Comparison of ENCODE assay signal across 17 cellular contexts in the genomic region with DNA sequence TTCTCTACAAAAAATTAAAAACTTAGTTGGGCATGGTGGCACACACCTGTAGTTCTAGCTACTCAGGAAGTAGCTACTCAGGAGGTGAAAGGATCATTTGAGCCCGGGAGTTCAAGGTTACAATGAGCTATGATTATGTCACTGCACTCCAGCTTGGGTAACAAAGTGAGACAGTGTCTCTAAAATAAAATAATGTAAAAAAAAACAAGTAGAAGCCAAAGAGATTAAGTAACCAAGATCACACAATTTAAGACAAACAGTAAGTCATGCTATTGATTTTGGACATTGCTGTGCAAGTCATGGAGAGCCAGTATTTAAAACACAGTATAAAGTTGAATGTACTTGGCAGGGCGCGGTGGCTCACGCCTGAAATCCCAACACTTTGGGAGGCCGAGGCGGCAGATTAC. TPM values are rescaled to one million over a fixed set of nuclear protein-coding genes. Genes with fewer than 3 reads are reported as not detected.
DNase-seq lines count a peak whose midpoint lies in the region; ATAC-seq and TF ChIP-seq lines count a peak whose summit lies in the region.
"Had no signal": no experiment of that assay in that cellular context is flagged by ENCODE, and none has a peak within 500 bp of the region (broad histone marks: within the 10 kb centered on the region; RNA-seq: fewer than 3 reads in every experiment).

No MANE protein-coding gene starts in this region.

- peaks cover 40% of the 10 kb centered on the region for H3K4me1 ChIP-seq in CD8-positive, alpha-beta T cell (ENCODE audit: insufficient read depth, low read length)
- H3K4me1 ChIP-seq in left lung: peaks cover 17 to 86% of the 10 kb centered on the region in 2 donors

- no peak overlapping the region for H3K4me3 ChIP-seq in CD8-positive, alpha-beta T cell (ENCODE audit: low read depth, low read length)
- no peak overlapping the region for H3K4me3 ChIP-seq in left lung

- no peak for DNase-seq in CD8-positive, alpha-beta T cell
- DNase-seq in T-helper 17 cell (no peak), left lung (no peak), mesenteric fat pad (ENCODE audit: low spot score) (no peak)
- DNase-seq in stimulated activated effector memory CD8-positive, alpha-beta T cell treated with anti-CD3 and anti-CD28 coated beads, Interleukin-12 subunit alpha, Interleukin-12 subunit beta, amount 100 ng/mL, for 72 hours (ENCODE audit: low spot score in 2 of 2): no peak
- DNase-seq in activated CD4-positive, alpha-beta memory T cell treated with anti-CD3 and anti-CD28 coated beads, Interleukin-2, amount 10 ng/mL, durations not matched to agents 7 days and 5 days: no peak
- DNase-seq: DMS79, HFFc6, IMR-90, NCI-H1436 treated with DMSO at 0.1 percent for 48 hours, NCI-H2107, NCI-H226, NCI-H526, OCI-M1, RPMI8226 had no signal

- CTCF ChIA-PET in CD8-positive, alpha-beta T cell (lab: Charles Lee): no interaction called here
- CTCF ChIA-PET in activated CD4-positive, alpha-beta memory T cell treated with anti-CD3 and anti-CD28 coated beads, Interleukin-2, amount 10 ng/mL, durations not matched to agents 7 days and 5 days (lab: Charles Lee): interaction anchor here (0.7 kb wide), 1 partner anchor 127 kb away, joined by 3 read pairs; no protein-coding TSS in a partner anchor

- no peak for TF ChIP-seq CTCF in CD8-positive, alpha-beta T cell (IDR thresholded peaks at IDR 0.05)
- TF ChIP-seq CTCF in left lung (IDR thresholded peaks at IDR 0.05): no peak

- no peaks in the 10 kb centered on the region for H3K36me3 ChIP-seq in CD8-positive, alpha-beta T cell (ENCODE audit: insufficient read depth, low read length)
- no peaks in the 10 kb centered on the region for H3K36me3 ChIP-seq in left lung

- H3K27ac ChIP-seq in CD8-positive, alpha-beta T cell (ENCODE audit: low read depth, low read length): no peak overlapping the region
- peak overlapping the region; percentile 62 to 65 for H3K27ac ChIP-seq in left lung

- H3K9me3 Mint-ChIP-seq in CD8-positive, alpha-beta T cell: no peaks in the 10 kb centered on the region
- H3K9me3 Mint-ChIP-seq in stimulated activated effector memory CD8-positive, alpha-beta T cell treated with anti-CD3 and anti-CD28 coated beads, Interleukin-12 subunit alpha, Interleukin-12 subunit beta, amount 100 ng/mL, for 72 hours: no peaks in the 10 kb centered on the region
- H3K9me3 Mint-ChIP-seq in activated CD4-positive, alpha-beta memory T cell treated with anti-CD3 and anti-CD28 coated beads, Interleukin-2, amount 10 ng/mL, durations not matched to agents 7 days and 5 days: peaks cover 5% of the 10 kb centered on the region
- H3K9me3 Mint-ChIP-seq: HFFc6 had no signal

- peak overlapping the region; percentile 68 for H3K27ac Mint-ChIP-seq in CD8-positive, alpha-beta T cell
- peak overlapping the region; percentile 51 for H3K27ac Mint-ChIP-seq in T-helper 17 cell
- H3K27ac Mint-ChIP-seq in stimulated activated effector memory CD8-positive, alpha-beta T cell treated with anti-CD3 and anti-CD28 coated beads, Interleukin-12 subunit alpha, Interleukin-12 subunit beta, amount 100 ng/mL, for 72 hours: peak overlapping the region; percentile 13
- H3K27ac Mint-ChIP-seq in activated CD4-positive, alpha-beta memory T cell treated with anti-CD3 and anti-CD28 coated beads, Interleukin-2, amount 10 ng/mL, durations not matched to agents 7 days and 5 days: no peak overlapping the region
- H3K27ac Mint-ChIP-seq: HFFc6 had no signal

- H3K9me3 ChIP-seq in CD8-positive, alpha-beta T cell (ENCODE audit: low read length): no peaks in the 10 kb centered on the region
- H3K9me3 ChIP-seq in T-helper 17 cell (ENCODE audit: control insufficient read depth, low read length, poor library complexity, severe bottlenecking) (no peaks in the 10 kb centered on the region), left lung (no peaks in the 10 kb centered on the region)

- peaks cover 9% of the 10 kb centered on the region for H3K36me3 Mint-ChIP-seq in CD8-positive, alpha-beta T cell
- H3K36me3 Mint-ChIP-seq in T-helper 17 cell (ENCODE audit: low read depth): peaks cover 4% of the 10 kb centered on the region
- no peaks in the 10 kb centered on the region for H3K36me3 Mint-ChIP-seq in stimulated activated effector memory CD8-positive, alpha-beta T cell treated with anti-CD3 and anti-CD28 coated beads, Interleukin-12 subunit alpha, Interleukin-12 subunit beta, amount 100 ng/mL, for 72 hours
- peaks cover 10% of the 10 kb centered on the region for H3K36me3 Mint-ChIP-seq in activated CD4-positive, alpha-beta memory T cell treated with anti-CD3 and anti-CD28 coated beads, Interleukin-2, amount 10 ng/mL, durations not matched to agents 7 days and 5 days (ENCODE audit: low read depth)

- intact Hi-C loops in CD8-positive, alpha-beta T cell (cut with DNase I, micrococcal nuclease): no loop called here
- intact Hi-C loops in left lung (cut with DNase I): no loop called here

- no peak overlapping the region for H3K4me3 Mint-ChIP-seq in CD8-positive, alpha-beta T cell
- no peak overlapping the region for H3K4me3 Mint-ChIP-seq in T-helper 17 cell
- no peak overlapping the region for H3K4me3 Mint-ChIP-seq in stimulated activated effector memory CD8-positive, alpha-beta T cell treated with anti-CD3 and anti-CD28 coated beads, Interleukin-12 subunit alpha, Interleukin-12 subunit beta, amount 100 ng/mL, for 72 hours
- no peak overlapping the region for H3K4me3 Mint-ChIP-seq in activated CD4-positive, alpha-beta memory T cell treated with anti-CD3 and anti-CD28 coated beads, Interleukin-2, amount 10 ng/mL, durations not matched to agents 7 days and 5 days
- H3K4me3 Mint-ChIP-seq: HFFc6 had no signal

- POLR2A ChIA-PET in CD8-positive, alpha-beta T cell (lab: Charles Lee): interaction anchor here (0.9 kb wide), 1 partner anchor 349 kb away, joined by 3 read pairs; no protein-coding TSS in a partner anchor
- POLR2A ChIA-PET in activated CD4-positive, alpha-beta memory T cell treated with anti-CD3 and anti-CD28 coated beads, Interleukin-2, amount 10 ng/mL, durations not matched to agents 7 days and 5 days (lab: Charles Lee): no interaction called here

- H3K27me3 ChIP-seq in CD8-positive, alpha-beta T cell (ENCODE audit: insufficient read depth, low read length): no peaks in the 10 kb centered on the region
- H3K27me3 ChIP-seq in left lung: no peaks in the 10 kb centered on the region

- H3K4me1 Mint-ChIP-seq in CD8-positive, alpha-beta T cell (ENCODE audit: low read depth): peaks cover 78% of the 10 kb centered on the region
- H3K4me1 Mint-ChIP-seq in T-helper 17 cell: peaks cover 63% of the 10 kb centered on the region
- peaks cover 70% of the 10 kb centered on the region for H3K4me1 Mint-ChIP-seq in stimulated activated effector memory CD8-positive, alpha-beta T cell treated with anti-CD3 and anti-CD28 coated beads, Interleukin-12 subunit alpha, Interleukin-12 subunit beta, amount 100 ng/mL, for 72 hours
- peaks cover 12% of the 10 kb centered on the region for H3K4me1 Mint-ChIP-seq in activated CD4-positive, alpha-beta memory T cell treated with anti-CD3 and anti-CD28 coated beads, Interleukin-2, amount 10 ng/mL, durations not matched to agents 7 days and 5 days

- no peaks in the 10 kb centered on the region for H3K27me3 Mint-ChIP-seq in CD8-positive, alpha-beta T cell (ENCODE audit: low read depth)
- no peaks in the 10 kb centered on the region for H3K27me3 Mint-ChIP-seq in T-helper 17 cell
- no peaks in the 10 kb centered on the region for H3K27me3 Mint-ChIP-seq in activated CD4-positive, alpha-beta memory T cell treated with anti-CD3 and anti-CD28 coated beads, Interleukin-2, amount 10 ng/mL, durations not matched to agents 7 days and 5 days

- no peak for ATAC-seq in CD8-positive, alpha-beta T cell
- no peak for ATAC-seq in T-helper 17 cell
- ATAC-seq in left lung: peak; percentile 8
- ATAC-seq in stimulated activated effector memory CD8-positive, alpha-beta T cell treated with anti-CD3 and anti-CD28 coated beads, Interleukin-12 subunit alpha, Interleukin-12 subunit beta, amount 100 ng/mL, for 72 hours: no peak
- ATAC-seq in HG03378 (IDR thresholded peaks at IDR 0.05; ENCODE audit: unreplicated experiment): no peak
- no peak for ATAC-seq in GM19463 (IDR thresholded peaks at IDR 0.05; ENCODE audit: unreplicated experiment)

RNA-seq across cellular contexts. Expression of a gene that starts 20.5 kb away (rescaled TPM):
- total RNA-seq in CD8-positive, alpha-beta T cell: 10 to 100 TPM; 86.0 to 89.3 TPM
- total RNA-seq in T-helper 17 cell (10 to 100 TPM; 90.5 to 95.5 TPM), left lung (10 to 100 TPM; 80.5 to 85.6 TPM), mesenteric fat pad (66.2 TPM)
- total RNA-seq in activated CD4-positive, alpha-beta memory T cell treated with anti-CD3 and anti-CD28 coated beads, Interleukin-2, amount 10 ng/mL, durations not matched to agents 7 days and 5 days: 10 to 100 TPM; 75.6 to 75.7 TPM
